Comparison of ENCODE assay signal across 1 cellular context in genomic region chr4:173325007-173325736, GRCh38.
TF ChIP-seq lines count a peak whose summit lies in the region.

No MANE protein-coding gene starts in this region.

TF ChIP-seq in GM23338, 12 proteins besides CTCF, POLR2A, EP300 and RAD21 (continued from another document):
- TF ChIP-seq ETS1 (IDR thresholded peaks at IDR 0.05) (no peak), JUNB (IDR thresholded peaks at IDR 0.05; ENCODE audit: unreplicated experiment) (no peak), EZH2phosphoT487 (IDR thresholded peaks at IDR 0.05; ENCODE audit: unreplicated experiment) (no peak), ZNF462 (CRISPR knock-in tag; IDR thresholded peaks at IDR 0.05) (no peak), ZNF331 (CRISPR knock-in tag; IDR thresholded peaks at IDR 0.05; ENCODE audit: low read depth) (no peak), EZH2 (IDR thresholded peaks at IDR 0.05; ENCODE audit: low read depth, unreplicated experiment) (no peak), STAT1 (IDR thresholded peaks at IDR 0.05; ENCODE audit: unreplicated experiment) (no peak), CREB1 (CRISPR knock-in tag; IDR thresholded peaks at IDR 0.05; ENCODE audit: low read depth) (no peak)
